In genomic region chr1:29541641-29542040, GRCh38 we compare ENCODE assay signal across 24 cellular contexts.
"Had no signal": no experiment of that assay in that cellular context is flagged by ENCODE, and none has a peak within 500 bp of the region (broad histone marks: within the 10 kb centered on the region; RNA-seq: fewer than 3 reads in every experiment).

No MANE protein-coding gene starts in this region.

- ATAC-seq: esophagus mucosa; gastrocnemius medialis; left lobe of liver; naive thymus-derived CD4-positive, alpha-beta T cell; stimulated activated naive B cell treated with anti-CD40 and anti-IgM and Interleukin-4, amounts not matched to agents 10 μg/mL and 1 μg/mL and 100 μg/mL, for 72 hours had no signal

- H3K9me3 Mint-ChIP-seq: nephron; stimulated activated naive B cell treated with anti-CD40 and anti-IgM and Interleukin-4, amounts not matched to agents 10 μg/mL and 1 μg/mL and 100 μg/mL, for 72 hours; stimulated activated naive CD8-positive, alpha-beta T cell treated with anti-CD3 and anti-CD28 coated beads, Interleukin-15, Interleukin-2, amounts not matched to agents 100 ng/mL and 50 ng/mL, for 24 hours; type B pancreatic cell had no signal

- H3K27me3 ChIP-seq: right atrium auricular region, testis had no signal

- H3K27ac ChIP-seq: epithelial cell of prostate, gastrocnemius medialis, prostate gland, right atrium auricular region, skin epidermis, testis, tibial artery had no signal

- H3K4me1 Mint-ChIP-seq: naive thymus-derived CD4-positive, alpha-beta T cell; stimulated activated naive B cell treated with anti-CD40 and anti-IgM and Interleukin-4, amounts not matched to agents 10 μg/mL and 1 μg/mL and 100 μg/mL, for 72 hours had no signal

- H3K4me3 Mint-ChIP-seq: naive thymus-derived CD4-positive, alpha-beta T cell; nephron; stimulated activated naive B cell treated with anti-CD40 and anti-IgM and Interleukin-4, amounts not matched to agents 10 μg/mL and 1 μg/mL and 100 μg/mL, for 72 hours; stimulated activated naive CD8-positive, alpha-beta T cell treated with anti-CD3 and anti-CD28 coated beads, Interleukin-15, Interleukin-2, amounts not matched to agents 100 ng/mL and 50 ng/mL, for 24 hours; type B pancreatic cell had no signal

- H3K27me3 Mint-ChIP-seq: stimulated activated naive B cell treated with anti-CD40 and anti-IgM and Interleukin-4, amounts not matched to agents 10 μg/mL and 1 μg/mL and 100 μg/mL, for 72 hours; stimulated activated naive CD8-positive, alpha-beta T cell treated with anti-CD3 and anti-CD28 coated beads, Interleukin-15, Interleukin-2, amounts not matched to agents 100 ng/mL and 50 ng/mL, for 24 hours had no signal

- H3K36me3 ChIP-seq: gastrocnemius medialis, prostate gland, right atrium auricular region, tibial artery had no signal

- H3K27ac Mint-ChIP-seq: naive thymus-derived CD4-positive, alpha-beta T cell; nephron; stimulated activated naive B cell treated with anti-CD40 and anti-IgM and Interleukin-4, amounts not matched to agents 10 μg/mL and 1 μg/mL and 100 μg/mL, for 72 hours; stimulated activated naive CD8-positive, alpha-beta T cell treated with anti-CD3 and anti-CD28 coated beads, Interleukin-15, Interleukin-2, amounts not matched to agents 100 ng/mL and 50 ng/mL, for 24 hours; type B pancreatic cell had no signal

- H3K4me3 ChIP-seq: gastrocnemius medialis, prostate gland, right atrium auricular region, skin epidermis, testis, tibial artery had no signal

- H3K9me3 ChIP-seq: gastrocnemius medialis, prostate gland, right atrium auricular region, testis, tibial artery had no signal

- H3K4me1 ChIP-seq: gastrocnemius medialis, prostate gland, right atrium auricular region, testis, tibial artery had no signal

- DNase-seq: cerebellar nuclear complex; cortex of kidney; effector CD4-positive, alpha-beta T cell; foreskin fibroblast; gastrocnemius medialis; kidney; mesenchymal stem cell; midbrain; naive thymus-derived CD4-positive, alpha-beta T cell; nucleus accumbens; stimulated activated CD4-positive, alpha-beta T cell treated with anti-CD3 and anti-CD28 coated beads, Interleukin-15, amount 100 ng/mL, for 24 hours; stimulated activated CD4-positive, alpha-beta T cell treated with anti-CD3 and anti-CD28 coated beads, Interleukin-2, amount 100 ng/mL, for 48 hours; stimulated activated naive B cell treated with anti-CD40 and anti-IgM and Interleukin-4, amounts not matched to agents 10 μg/mL and 1 μg/mL and 100 μg/mL, for 72 hours had no signal
